ENCODE assay signal across 8 cellular contexts in genomic region chr3:116981088-116981487, GRCh38.
"Had no signal": no experiment of that assay in that cellular context is flagged by ENCODE, and none has a peak within 500 bp of the region (broad histone marks: within the 10 kb centered on the region; RNA-seq: fewer than 3 reads in every experiment).

No MANE protein-coding gene starts in this region.

- H3K27ac Mint-ChIP-seq: HFFc6 had no signal

- H3K4me1 ChIP-seq: HAP-1 had no signal

- H3K9me3 ChIP-seq: HAP-1 had no signal

- DNase-seq: GOT3, H7, HFFc6, IMR-90, KG1 had no signal

- H3K4me3 ChIP-seq: HAP-1, K562 had no signal

- H3K4me3 Mint-ChIP-seq: HFFc6 had no signal

- ATAC-seq: HCT116, K562 had no signal

- H3K36me3 ChIP-seq: HAP-1 had no signal
